In the genomic region with DNA sequence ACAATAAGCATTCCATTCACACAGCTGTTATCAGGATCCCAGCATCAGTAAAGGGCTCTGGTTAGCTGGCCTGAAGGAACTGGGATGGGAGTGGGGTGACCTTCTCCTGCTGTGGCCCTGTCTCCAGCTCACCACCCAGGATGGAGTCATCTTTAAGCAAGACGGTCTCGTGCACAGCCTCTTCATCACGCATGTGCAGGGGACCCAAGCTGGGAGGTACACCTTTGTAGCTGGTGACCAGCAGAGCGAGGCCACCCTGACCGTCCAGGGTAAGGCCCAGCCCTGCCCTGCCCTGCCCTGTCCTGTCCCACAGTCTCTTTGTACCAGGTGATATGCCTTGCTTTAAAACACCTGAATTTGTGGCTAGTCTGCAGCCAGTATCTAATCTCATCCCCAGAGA, we compare ENCODE assay signal across 17 cellular contexts. TPM values are rescaled to one million over a fixed set of nuclear protein-coding genes. Genes with fewer than 3 reads are reported as not detected.
DNase-seq lines count a peak whose midpoint lies in the region; ATAC-seq and TF ChIP-seq lines count a peak whose summit lies in the region.
"Had no signal": no experiment of that assay in that cellular context is flagged by ENCODE, and none has a peak within 500 bp of the region (broad histone marks: within the 10 kb centered on the region; RNA-seq: fewer than 3 reads in every experiment).

No MANE protein-coding gene starts in this region.

- no peak for ATAC-seq in activated CD8-positive, alpha-beta memory T cell treated with anti-CD3 and anti-CD28 coated beads, Interleukin-2, amount 10 ng/mL, durations not matched to agents 7 days and 5 days
- ATAC-seq in RWPE2 (ENCODE audit: low read depth) (no peak), left lung (no peak), GM18858 (IDR thresholded peaks at IDR 0.05; ENCODE audit: unreplicated experiment) (no peak)

- H3K36me3 ChIP-seq in RWPE2 (ENCODE audit: low read depth), result no peaks in the 10 kb centered on the region
- no peaks in the 10 kb centered on the region for H3K36me3 ChIP-seq in left lung
- no peaks in the 10 kb centered on the region for H3K36me3 ChIP-seq in testis (ENCODE audit: low read depth, missing control alignments)
- H3K36me3 ChIP-seq in colonic mucosa, result no peaks in the 10 kb centered on the region
- H3K36me3 ChIP-seq: MG63, SJSA1 had no signal

- H3K27me3 ChIP-seq in RWPE2 (ENCODE audit: insufficient read depth, poor library complexity, severe bottlenecking) (no peaks in the 10 kb centered on the region), left lung (no peaks in the 10 kb centered on the region), testis (no peaks in the 10 kb centered on the region), colonic mucosa (no peaks in the 10 kb centered on the region)
- H3K27me3 ChIP-seq: MG63, SJSA1 had no signal

- CTCF ChIA-PET in activated CD8-positive, alpha-beta memory T cell treated with anti-CD3 and anti-CD28 coated beads, Interleukin-2, amount 10 ng/mL, durations not matched to agents 7 days and 5 days (lab: Charles Lee), result no interaction called here

- H3K9me3 ChIP-seq in RWPE2 (ENCODE audit: severe bottlenecking) (no peaks in the 10 kb centered on the region), left lung (no peaks in the 10 kb centered on the region), testis (no peaks in the 10 kb centered on the region), colonic mucosa (no peaks in the 10 kb centered on the region)
- H3K9me3 ChIP-seq: Caco-2, MG63, SJSA1 had no signal

- no peak overlapping the region for H3K4me3 Mint-ChIP-seq in activated CD8-positive, alpha-beta memory T cell treated with anti-CD3 and anti-CD28 coated beads, Interleukin-2, amount 10 ng/mL, durations not matched to agents 7 days and 5 days
- H3K4me3 Mint-ChIP-seq: H9 had no signal

- no peaks in the 10 kb centered on the region for H3K9me3 Mint-ChIP-seq in activated CD8-positive, alpha-beta memory T cell treated with anti-CD3 and anti-CD28 coated beads, Interleukin-2, amount 10 ng/mL, durations not matched to agents 7 days and 5 days (ENCODE audit: low read depth)
- H3K9me3 Mint-ChIP-seq: H9 had no signal

- intact Hi-C loops in left lung (cut with DNase I), result no loop called here
- intact Hi-C loops in testis (cut with DNase I; ENCODE audit: low total_unique reads), result no loop called here
- intact Hi-C loops in colonic mucosa (cut with DNase I), result no loop called here

- no peak for TF ChIP-seq POLR2A in testis (IDR thresholded peaks at IDR 0.05)

- H3K4me1 Mint-ChIP-seq in activated CD8-positive, alpha-beta memory T cell treated with anti-CD3 and anti-CD28 coated beads, Interleukin-2, amount 10 ng/mL, durations not matched to agents 7 days and 5 days, result no peaks in the 10 kb centered on the region

- WGBS in testis, 2 donors, result 91 to 94% methylated on average over 5 of the region's 5 CpGs

- no peak overlapping the region for H3K27ac ChIP-seq in RWPE2 (ENCODE audit: poor library complexity, severe bottlenecking)
- H3K27ac ChIP-seq in left lung, result no peak overlapping the region
- H3K27ac ChIP-seq in testis, result no peak overlapping the region
- no peak overlapping the region for H3K27ac ChIP-seq in colonic mucosa
- H3K27ac ChIP-seq: SJSA1 had no signal

- H3K4me3 ChIP-seq in RWPE2 (ENCODE audit: severe bottlenecking) (no peak overlapping the region), left lung (no peak overlapping the region), testis (no peak overlapping the region), colonic mucosa (no peak overlapping the region)
- H3K4me3 ChIP-seq: MG63, SJSA1 had no signal

- no peaks in the 10 kb centered on the region for H3K36me3 Mint-ChIP-seq in activated CD8-positive, alpha-beta memory T cell treated with anti-CD3 and anti-CD28 coated beads, Interleukin-2, amount 10 ng/mL, durations not matched to agents 7 days and 5 days

- H3K27ac Mint-ChIP-seq in activated CD8-positive, alpha-beta memory T cell treated with anti-CD3 and anti-CD28 coated beads, Interleukin-2, amount 10 ng/mL, durations not matched to agents 7 days and 5 days, result no peak overlapping the region

- H3K4me1 ChIP-seq in RWPE2 (ENCODE audit: insufficient read depth, poor library complexity, severe bottlenecking) (no peaks in the 10 kb centered on the region), left lung (no peaks in the 10 kb centered on the region), testis (peaks cover 6% of the 10 kb centered on the region), colonic mucosa (no peaks in the 10 kb centered on the region)
- H3K4me1 ChIP-seq: Caco-2, SJSA1 had no signal

- H3K9ac ChIP-seq in colonic mucosa (ENCODE audit: low read depth in 2 of 2, low read length in 2 of 2), result no peak overlapping the region

- no peak for TF ChIP-seq CTCF in RWPE2 (IDR thresholded peaks at IDR 0.05; ENCODE audit: poor library complexity, severe bottlenecking)
- no peak for TF ChIP-seq CTCF in left lung (IDR thresholded peaks at IDR 0.05)
- TF ChIP-seq CTCF in testis (IDR thresholded peaks at IDR 0.05), result no peak
- no peak for TF ChIP-seq CTCF in colonic mucosa (IDR thresholded peaks at IDR 0.05)

- peaks cover 9% of the 10 kb centered on the region for H3K27me3 Mint-ChIP-seq in activated CD8-positive, alpha-beta memory T cell treated with anti-CD3 and anti-CD28 coated beads, Interleukin-2, amount 10 ng/mL, durations not matched to agents 7 days and 5 days

- DNase-seq in activated CD8-positive, alpha-beta memory T cell treated with anti-CD3 and anti-CD28 coated beads, Interleukin-2, amount 50 U/mL, for 48 hours, result peak; percentile 46
- DNase-seq in activated CD8-positive, alpha-beta memory T cell treated with anti-CD3 and anti-CD28 coated beads, Interleukin-2, amount 10 ng/mL, durations not matched to agents 7 days and 5 days, result no peak
- DNase-seq in RWPE2 (ENCODE audit: low spot score) (peak; percentile 21), left lung (peak; percentile 11 to 46), testis (peak; percentile 9), NCI-H748 treated with DMSO at 0.1 percent for 48 hours (lab: John Stamatoyannopoulos, UW) (no peak), colonic mucosa (no peak)
- DNase-seq: 8988T, MG63, NCI-H1092 treated with DMSO at 0.1 percent for 48 hours, NCI-H187, NCI-H2171 treated with DMSO at 0.1 percent for 48 hours, NCI-H510A treated with DMSO at 0.1 percent for 48 hours had no signal

RNA-seq across cellular contexts. Expression of gene IGFN1, which starts 24.3 kb away (rescaled TPM):
- total RNA-seq in activated CD8-positive, alpha-beta memory T cell treated with anti-CD3 and anti-CD28 coated beads, Interleukin-2, amount 10 ng/mL, durations not matched to agents 7 days and 5 days, result not detected
- total RNA-seq in left lung (1 to 10 TPM in 1 of 2 donors, under 1 TPM in 1; 0.97 to 3.0 TPM), testis (10 to 100 TPM; 12.5 to 16.4 TPM), colonic mucosa (under 1 TPM; 0.12 to 0.16 TPM)
- polyA plus RNA-seq in testis (ENCODE audit: insufficient read depth, low read depth, low replicate concordance), result 8.2 TPM
- total RNA-seq: H9 had no signal

Comparison
In these comparisons a context has a peak if more than half of its experiments do, and no peak if none do; other contexts are left out.
1. DNase-seq: peak in activated CD8-positive, alpha-beta memory T cell treated with anti-CD3 and anti-CD28 coated beads, Interleukin-2, amount 50 U/mL, for 48 hours (single experiment), RWPE2 (single experiment), left lung (2 of 2) and testis (single experiment); none in activated CD8-positive, alpha-beta memory T cell treated with anti-CD3 and anti-CD28 coated beads, Interleukin-2, amount 10 ng/mL, durations not matched to agents 7 days and 5 days (single experiment), NCI-H748 treated with DMSO at 0.1 percent for 48 hours (single experiment) and colonic mucosa (single experiment).